ENCODE assay signal across 9 cellular contexts in the genomic region with DNA sequence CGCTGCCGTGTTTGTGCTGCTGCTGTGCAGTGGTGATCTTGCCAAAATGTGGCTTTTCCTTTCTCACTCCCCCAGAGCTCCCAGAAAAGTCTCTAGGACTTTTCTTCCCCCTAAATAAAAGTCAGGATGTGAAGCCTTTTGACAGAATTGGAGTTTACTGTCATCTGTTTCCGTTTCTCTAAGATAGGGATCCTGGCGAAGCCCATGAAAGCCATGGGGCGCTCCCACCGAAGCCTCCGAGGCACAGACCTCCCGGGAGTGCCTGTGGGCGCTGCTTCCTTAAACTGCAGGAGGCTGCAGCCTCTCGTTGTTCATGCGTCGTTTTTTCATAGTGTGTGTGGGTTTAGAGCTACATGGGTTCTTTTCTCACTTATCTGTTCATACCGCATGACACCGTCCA. TPM values are rescaled to one million over a fixed set of nuclear protein-coding genes. Genes with fewer than 3 reads are reported as not detected.
DNase-seq lines count a peak whose midpoint lies in the region; ATAC-seq and TF ChIP-seq lines count a peak whose summit lies in the region.
"Had no signal": no experiment of that assay in that cellular context is flagged by ENCODE, and none has a peak within 500 bp of the region (broad histone marks: within the 10 kb centered on the region; RNA-seq: fewer than 3 reads in every experiment).

No MANE protein-coding gene starts in this region.

- intact Hi-C loops in lower lobe of right lung (cut with DNase I), result no loop called here
- intact Hi-C loops in thyroid gland (cut with DNase I), result no loop called here

- WGBS in thyroid gland, 2 donors, result 48 to 50% methylated on average over 14 of the region's 14 CpGs

- H3K4me3 Mint-ChIP-seq in CD8-positive, alpha-beta memory T cell, result no peak overlapping the region

- CTCF ChIA-PET in CD8-positive, alpha-beta memory T cell (lab: Charles Lee), result no interaction called here

- in situ Hi-C loops in brain microvascular endothelial cell (cut with HindIII; ENCODE audit: low pct_ligation_motif_present, low sequenced_read_pairs), result no loop called here

- H3K27ac ChIP-seq in brain microvascular endothelial cell (peak overlapping the region; percentile 44), lower lobe of right lung (peak overlapping the region; percentile 84), thyroid gland (peak overlapping the region; percentile 47 to 81 (median 75))
- no peak overlapping the region for H3K27ac ChIP-seq in CD8-positive, alpha-beta memory T cell (ENCODE audit: low read depth, low read length)
- H3K27ac ChIP-seq: colonic mucosa had no signal

- TF ChIP-seq CTCF in NB4 (IDR thresholded peaks at IDR 0.05; ENCODE audit: low read depth, low read length) (no peak), brain microvascular endothelial cell (IDR thresholded peaks at IDR 0.05; ENCODE audit: low read depth, low read length, missing control alignments) (no peak), lower lobe of right lung (IDR thresholded peaks at IDR 0.05) (no peak), thyroid gland (IDR thresholded peaks at IDR 0.05) (no peak)

- DNase-seq in NB4 (ENCODE audit: low read depth) (peak; percentile 80), brain microvascular endothelial cell (no peak), lower lobe of right lung (no peak), thyroid gland (peak; percentile 32 to 42), AG08395 (ENCODE audit: low spot score) (no peak)
- no peak for DNase-seq in CD8-positive, alpha-beta memory T cell
- DNase-seq: colonic mucosa, NCI-H226 had no signal

- no peaks in the 10 kb centered on the region for H3K36me3 ChIP-seq in brain microvascular endothelial cell (replicated peaks)
- H3K36me3 ChIP-seq in lower lobe of right lung, result no peaks in the 10 kb centered on the region
- H3K36me3 ChIP-seq in thyroid gland, result no peaks in the 10 kb centered on the region
- H3K36me3 ChIP-seq in CD8-positive, alpha-beta memory T cell (ENCODE audit: insufficient read depth, low read length), result no peaks in the 10 kb centered on the region
- H3K36me3 ChIP-seq: colonic mucosa had no signal

- peaks cover 3 to 10% of the 10 kb centered on the region in 2 donors for H3K27me3 Mint-ChIP-seq in CD8-positive, alpha-beta memory T cell

- H3K4me3 ChIP-seq in NB4 (ENCODE audit: low read depth, low read length) (peak overlapping the region; percentile 35), brain microvascular endothelial cell (ENCODE audit: low read depth, low read length) (no peak overlapping the region), lower lobe of right lung (no peak overlapping the region), thyroid gland (replicated peaks in 1 of 3) (no peak overlapping the region)
- no peak overlapping the region for H3K4me3 ChIP-seq in CD8-positive, alpha-beta memory T cell (ENCODE audit: low read length)
- H3K4me3 ChIP-seq: colonic mucosa had no signal

- TF ChIP-seq POLR2A in NB4 (IDR thresholded peaks at IDR 0.05; ENCODE audit: extremely low read depth, insufficient read length) (no peak), thyroid gland (IDR thresholded peaks at IDR 0.05) (no peak)

- no peaks in the 10 kb centered on the region for H3K27me3 ChIP-seq in brain microvascular endothelial cell (replicated peaks)
- H3K27me3 ChIP-seq in lower lobe of right lung (ENCODE audit: low read depth), result no peaks in the 10 kb centered on the region
- no peaks in the 10 kb centered on the region for H3K27me3 ChIP-seq in thyroid gland
- no peaks in the 10 kb centered on the region for H3K27me3 ChIP-seq in CD8-positive, alpha-beta memory T cell (ENCODE audit: insufficient read depth, low read length, poor library complexity, severe bottlenecking)
- H3K27me3 ChIP-seq: colonic mucosa had no signal

- H3K27ac Mint-ChIP-seq in CD8-positive, alpha-beta memory T cell, result no peak overlapping the region

- H3K9me3 ChIP-seq in lower lobe of right lung (no peaks in the 10 kb centered on the region), thyroid gland (no peaks in the 10 kb centered on the region)
- H3K9me3 ChIP-seq in CD8-positive, alpha-beta memory T cell (ENCODE audit: low read length), result no peaks in the 10 kb centered on the region
- H3K9me3 ChIP-seq: colonic mucosa had no signal

- H3K4me1 ChIP-seq in lower lobe of right lung, result peaks cover 66% of the 10 kb centered on the region
- H3K4me1 ChIP-seq in thyroid gland, result peaks cover 55 to 64% of the 10 kb centered on the region in 2 donors
- no peaks in the 10 kb centered on the region for H3K4me1 ChIP-seq in CD8-positive, alpha-beta memory T cell (ENCODE audit: insufficient read depth, low read length)

- no peaks in the 10 kb centered on the region for H3K4me1 Mint-ChIP-seq in CD8-positive, alpha-beta memory T cell

- no peaks in the 10 kb centered on the region for H3K9me3 Mint-ChIP-seq in CD8-positive, alpha-beta memory T cell

- POLR2A ChIA-PET in CD8-positive, alpha-beta memory T cell (lab: Charles Lee), result no interaction called here

- ATAC-seq in lower lobe of right lung (no peak), GM21717 (IDR thresholded peaks at IDR 0.05; ENCODE audit: unreplicated experiment) (no peak)

- H3K36me3 Mint-ChIP-seq in CD8-positive, alpha-beta memory T cell, result no peaks in the 10 kb centered on the region

RNA-seq across cellular contexts. Expression of a gene that starts 56.8 kb away (rescaled TPM):
- total RNA-seq in lower lobe of right lung, result 24.3 TPM
- total RNA-seq in thyroid gland, result 10 to 100 TPM; 40.3 to 55.3 (median 47.3) TPM
- under 1 TPM; 0.15 to 0.38 TPM for total RNA-seq in CD8-positive, alpha-beta memory T cell
- polyA plus RNA-seq in CD8-positive, alpha-beta memory T cell, result not detected

Comparison
In these comparisons a context has a peak if more than half of its experiments do, and no peak if none do; other contexts are left out.
1. DNase-seq: peak in NB4 (single experiment) and thyroid gland (2 of 2); none in brain microvascular endothelial cell (single experiment), lower lobe of right lung (single experiment), AG08395 (single experiment) and CD8-positive, alpha-beta memory T cell (0 of 5).
2. RNA of a gene that starts 56.8 kb away (total RNA-seq): 40.3 to 55.3 TPM in thyroid gland and 24.3 TPM in lower lobe of right lung (single experiment); 0.15 to 0.38 TPM in CD8-positive, alpha-beta memory T cell; every median in the first group is over 10 times any median in the second.